28 cellular contexts compared by ENCODE assay signal in genomic region chr1:156999596-157000320, GRCh38.
"Had no signal": no experiment of that assay in that cellular context is flagged by ENCODE, and none has a peak within 500 bp of the region (broad histone marks: within the 10 kb centered on the region; RNA-seq: fewer than 3 reads in every experiment).

No MANE protein-coding gene starts in this region.

- H3K36me3 Mint-ChIP-seq: activated naive CD4-positive, alpha-beta T cell treated with anti-CD3 and anti-CD28 coated beads, Interleukin-2, amount 50 U/mL, for 24 hours had no signal

- H3K27ac ChIP-seq: breast epithelium, SJCRH30, WERI-Rb-1 had no signal

- ATAC-seq: activated CD8-positive, alpha-beta T cell treated with anti-CD3 and anti-CD28 coated beads for 36 hours; Panc1 had no signal

- H3K9me3 Mint-ChIP-seq: activated CD8-positive, alpha-beta T cell treated with anti-CD3 and anti-CD28 coated beads for 36 hours; activated naive CD4-positive, alpha-beta T cell treated with anti-CD3 and anti-CD28 coated beads, Interleukin-2, amount 50 U/mL, for 24 hours; activated T-helper 1 cell treated with anti-CD3 and anti-CD28 coated beads, Interleukin-12 subunit alpha, Interleukin-12 subunit beta, Interleukin-2, Interleukin-4 antibody, amounts not matched to agents 30 ng/mL and 10 ng/mL and 1 ng/mL, durations not matched to agents 14 hours and 24 hours and 36 hours; central memory CD8-positive, alpha-beta T cell had no signal

- H3K4me1 ChIP-seq: breast epithelium, SJCRH30 had no signal

- H3K4me3 Mint-ChIP-seq: activated CD8-positive, alpha-beta T cell treated with anti-CD3 and anti-CD28 coated beads for 36 hours; activated naive CD4-positive, alpha-beta T cell treated with anti-CD3 and anti-CD28 coated beads, Interleukin-2, amount 50 U/mL, for 24 hours; activated T-helper 1 cell treated with anti-CD3 and anti-CD28 coated beads, Interleukin-12 subunit alpha, Interleukin-12 subunit beta, Interleukin-2, Interleukin-4 antibody, amounts not matched to agents 30 ng/mL and 10 ng/mL and 1 ng/mL, durations not matched to agents 14 hours and 24 hours and 36 hours; central memory CD8-positive, alpha-beta T cell had no signal

- H3K4me1 Mint-ChIP-seq: activated naive CD4-positive, alpha-beta T cell treated with anti-CD3 and anti-CD28 coated beads, Interleukin-2, amount 50 U/mL, for 24 hours; central memory CD8-positive, alpha-beta T cell had no signal

- DNase-seq: activated CD4-positive, alpha-beta T cell treated with anti-CD3 and anti-CD28 coated beads for 4 hours; activated CD8-positive, alpha-beta memory T cell treated with anti-CD3 and anti-CD28 coated beads, Interleukin-2, amount 50 U/mL, for 48 hours; activated CD8-positive, alpha-beta T cell treated with anti-CD3 and anti-CD28 coated beads for 36 hours; activated effector memory CD4-positive, alpha-beta T cell treated with Interleukin-2 at 50 U/mL for 16 hours; activated naive CD4-positive, alpha-beta T cell; activated T-cell treated with anti-CD3 and anti-CD28 coated beads, Interleukin-2, amount 50 U/mL, for 1 hour; aorta; Karpas-422; MM.1S; NCI-H1105 treated with DMSO at 0.1 percent for 48 hours; NCI-H1436 treated with DMSO at 0.1 percent for 48 hours; NCI-H187; NCI-H2081; NCI-H446; NCI-H524 treated with DMSO at 0.1 percent for 48 hours; NCI-H774; OCI-M1; Right ventricle myocardium superior; RPMI8226; T-helper 1 cell; WERI-Rb-1 had no signal

- H3K9ac ChIP-seq: SK-N-SH had no signal

- H3K4me2 ChIP-seq: SK-N-SH had no signal

- H3K9me3 ChIP-seq: breast epithelium, SJCRH30, SK-N-SH had no signal

- H3K4me3 ChIP-seq: breast epithelium, SJCRH30 had no signal

- H3K27me3 ChIP-seq: breast epithelium, SJCRH30 had no signal

- H3K36me3 ChIP-seq: breast epithelium, SJCRH30, WERI-Rb-1 had no signal

- H3K27ac Mint-ChIP-seq: activated CD8-positive, alpha-beta T cell treated with anti-CD3 and anti-CD28 coated beads for 36 hours; activated naive CD4-positive, alpha-beta T cell treated with anti-CD3 and anti-CD28 coated beads, Interleukin-2, amount 50 U/mL, for 24 hours; activated T-helper 1 cell treated with anti-CD3 and anti-CD28 coated beads, Interleukin-12 subunit alpha, Interleukin-12 subunit beta, Interleukin-2, Interleukin-4 antibody, amounts not matched to agents 30 ng/mL and 10 ng/mL and 1 ng/mL, durations not matched to agents 14 hours and 24 hours and 36 hours had no signal
